In the genomic region with DNA sequence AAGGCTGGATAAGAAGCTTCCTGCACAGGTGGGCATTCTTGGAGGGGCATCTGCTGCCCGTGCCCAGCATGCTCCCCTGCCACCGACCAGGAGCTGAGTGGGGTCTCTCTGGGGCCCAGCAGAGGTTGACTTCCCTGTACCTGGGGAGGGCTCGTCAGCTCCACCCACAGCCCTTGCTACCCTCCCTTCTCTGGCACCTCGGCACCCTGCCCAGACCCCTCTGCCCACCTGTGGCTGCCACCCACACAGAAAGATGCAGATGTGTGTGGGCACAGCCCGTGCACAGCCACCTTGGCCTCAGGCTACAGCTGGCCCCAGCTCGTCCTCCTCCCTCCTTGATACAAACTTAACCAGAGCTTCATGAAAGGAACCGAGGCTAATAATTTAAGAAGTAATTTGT, we compare ENCODE assay signal across 19 cellular contexts.
"Had no signal": no experiment of that assay in that cellular context is flagged by ENCODE, and none has a peak within 500 bp of the region (broad histone marks: within the 10 kb centered on the region; RNA-seq: fewer than 3 reads in every experiment).

No MANE protein-coding gene starts in this region.

- DNase-seq: dorsolateral prefrontal cortex; effector CD4-positive, alpha-beta T cell; left cardiac atrium; mammary epithelial cell; naive thymus-derived CD8-positive, alpha-beta T cell; nephron progenitor cell; occipital lobe; stimulated activated CD4-positive, alpha-beta T cell treated with anti-CD3 and anti-CD28 coated beads, Interleukin-2, amount 100 ng/mL, for 24 hours; stimulated activated CD4-positive, alpha-beta T cell treated with anti-CD3 and anti-CD28 coated beads, Interleukin-4, amount 100 ng/mL, for 24 hours; stimulated activated naive CD4-positive, alpha-beta T cell treated with Interleukin-2 at 50 U/mL for 16 hours; stomach; thyroid gland; trophoblast cell had no signal

- H3K27me3 ChIP-seq: dorsolateral prefrontal cortex, left lung, pancreas, thyroid gland, vagina had no signal

- H3K4me2 ChIP-seq: smooth muscle cell had no signal

- H3K9me3 ChIP-seq: left lung, pancreas, stomach, thyroid gland, vagina had no signal

- H3K27ac ChIP-seq: dorsolateral prefrontal cortex, left lung, pancreas, stomach, thyroid gland, vagina had no signal

- FAIRE-seq: colon, frontal cortex, pancreas had no signal

- H3K4me3 ChIP-seq: dorsolateral prefrontal cortex, left lung, pancreas, smooth muscle cell, stomach, thyroid gland, vagina had no signal

- H3K4me1 ChIP-seq: pancreas, thyroid gland, vagina had no signal

- H3K36me3 ChIP-seq: left lung, pancreas, stomach, thyroid gland, vagina had no signal
